In the genomic region with DNA sequence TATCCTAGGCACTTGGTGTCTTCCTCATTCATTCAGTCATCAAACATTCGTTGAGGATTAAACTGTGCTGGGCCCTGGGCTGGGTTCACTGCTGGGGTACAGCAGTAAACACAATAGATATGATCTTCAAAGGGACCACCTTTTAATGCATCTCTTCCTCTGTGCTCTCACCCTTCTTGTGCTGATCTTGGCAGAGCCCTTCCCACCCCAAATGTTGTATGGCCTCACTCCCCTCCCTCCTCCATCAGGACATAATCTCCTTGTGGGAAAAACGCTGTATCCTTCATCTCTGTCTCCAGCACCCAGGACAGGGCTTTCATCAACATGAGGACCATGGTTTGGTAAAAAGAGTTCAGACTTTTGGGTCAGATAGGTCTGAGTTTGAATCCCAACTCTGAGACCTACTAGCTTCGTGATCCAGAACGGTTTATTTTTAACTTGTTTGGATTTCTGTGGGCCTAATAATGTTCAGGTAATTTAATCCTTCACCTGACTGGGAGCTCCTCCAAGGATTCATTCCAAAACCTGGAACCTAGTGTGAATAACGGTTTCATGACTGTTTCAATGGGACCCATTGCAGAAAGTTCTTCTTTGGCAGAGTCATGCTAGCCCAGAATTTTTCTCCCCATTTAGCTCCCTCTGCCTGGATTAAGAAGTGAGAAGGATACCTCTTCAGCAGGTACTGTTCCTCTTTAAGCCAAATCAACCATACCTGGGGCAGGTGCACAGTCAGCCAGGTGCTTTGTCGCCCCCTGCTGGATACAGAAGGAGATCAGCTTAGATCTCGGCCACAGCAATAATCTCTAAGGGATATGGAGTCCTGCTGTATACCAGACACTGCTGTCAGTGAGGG, we compare ENCODE assay signal across 9 cellular contexts. TPM values are rescaled to one million over a fixed set of nuclear protein-coding genes. Genes with fewer than 3 reads are reported as not detected.
DNase-seq lines count a peak whose midpoint lies in the region; ATAC-seq, FAIRE-seq and TF ChIP-seq lines count a peak whose summit lies in the region.
"Had no signal": no experiment of that assay in that cellular context is flagged by ENCODE, and none has a peak within 500 bp of the region (broad histone marks: within the 10 kb centered on the region; RNA-seq: fewer than 3 reads in every experiment).

No MANE protein-coding gene starts in this region.

- no peak for DNase-seq in D721Med (ENCODE audit: insufficient read length, low spot score)
- DNase-seq in NCI-H526 treated with DMSO at 0.1 percent for 48 hours (lab: John Stamatoyannopoulos, UW): peak; percentile 24
- peak; percentile 62 for DNase-seq in activated T-cell treated with anti-CD3 and anti-CD28 coated beads, Interleukin-2, amount 50 U/mL, for 24 hours
- DNase-seq in fibroblast of villous mesenchyme (ENCODE audit: low read depth): peak; percentile 3
- DNase-seq in stimulated activated CD4-positive, alpha-beta T cell treated with anti-CD3 and anti-CD28 coated beads, Interleukin-2, amount 100 ng/mL, for 4 hours (ENCODE audit: low read depth): peak; percentile 59
- no peak for DNase-seq in sciatic nerve (ENCODE audit: low spot score)

- no peak for FAIRE-seq in D721Med (lab: Jason Lieb, UNC)

- H3K4me3 ChIP-seq in fibroblast of villous mesenchyme (ENCODE audit: low read depth, low read length): no peak overlapping the region

- no peaks in the 10 kb centered on the region for H3K4me1 Mint-ChIP-seq in activated T-cell treated with anti-CD3 and anti-CD28 coated beads, Interleukin-2, amount 50 U/mL, for 24 hours (ENCODE audit: low read depth)

- ATAC-seq in GM21390 (IDR thresholded peaks at IDR 0.05; ENCODE audit: unreplicated experiment): peak; percentile 58
- ATAC-seq in GM21825 (IDR thresholded peaks at IDR 0.05; ENCODE audit: unreplicated experiment): no peak
- ATAC-seq in sciatic nerve: no peak

- peaks cover 33% of the 10 kb centered on the region for H3K27me3 Mint-ChIP-seq in activated T-cell treated with anti-CD3 and anti-CD28 coated beads, Interleukin-2, amount 50 U/mL, for 24 hours

- H3K4me3 Mint-ChIP-seq in activated T-cell treated with anti-CD3 and anti-CD28 coated beads, Interleukin-2, amount 50 U/mL, for 24 hours: no peak overlapping the region

- H3K36me3 Mint-ChIP-seq in activated T-cell treated with anti-CD3 and anti-CD28 coated beads, Interleukin-2, amount 50 U/mL, for 24 hours (ENCODE audit: low read depth): no peaks in the 10 kb centered on the region

- H3K27ac Mint-ChIP-seq in activated T-cell treated with anti-CD3 and anti-CD28 coated beads, Interleukin-2, amount 50 U/mL, for 24 hours: no peak overlapping the region

- TF ChIP-seq CTCF in D721Med (IDR thresholded peaks at IDR 0.05; ENCODE audit: insufficient read depth, missing control alignments) (peak; percentile 55), fibroblast of villous mesenchyme (IDR thresholded peaks at IDR 0.05; ENCODE audit: insufficient read depth, low read depth, low read length) (peak; percentile 59)

- H3K9me3 Mint-ChIP-seq in activated T-cell treated with anti-CD3 and anti-CD28 coated beads, Interleukin-2, amount 50 U/mL, for 24 hours: no peaks in the 10 kb centered on the region

- intact Hi-C loops in sciatic nerve (cut with DNase I): no loop called here

RNA-seq across cellular contexts. Expression of a gene that starts 5.2 kb away (rescaled TPM):
- total RNA-seq in fibroblast of villous mesenchyme (not detected in 2 replicates), sciatic nerve (not detected)
- total RNA-seq: pulmonary artery endothelial cell had no signal

Comparison
In these comparisons a context has a peak if more than half of its experiments do, and no peak if none do; other contexts are left out.
1. DNase-seq: peak in NCI-H526 treated with DMSO at 0.1 percent for 48 hours (single experiment), activated T-cell treated with anti-CD3 and anti-CD28 coated beads, Interleukin-2, amount 50 U/mL, for 24 hours (single experiment), fibroblast of villous mesenchyme (single experiment) and stimulated activated CD4-positive, alpha-beta T cell treated with anti-CD3 and anti-CD28 coated beads, Interleukin-2, amount 100 ng/mL, for 4 hours (single experiment); none in D721Med (single experiment) and sciatic nerve (single experiment).